ENCODE assay signal across 27 cellular contexts in the genomic region with DNA sequence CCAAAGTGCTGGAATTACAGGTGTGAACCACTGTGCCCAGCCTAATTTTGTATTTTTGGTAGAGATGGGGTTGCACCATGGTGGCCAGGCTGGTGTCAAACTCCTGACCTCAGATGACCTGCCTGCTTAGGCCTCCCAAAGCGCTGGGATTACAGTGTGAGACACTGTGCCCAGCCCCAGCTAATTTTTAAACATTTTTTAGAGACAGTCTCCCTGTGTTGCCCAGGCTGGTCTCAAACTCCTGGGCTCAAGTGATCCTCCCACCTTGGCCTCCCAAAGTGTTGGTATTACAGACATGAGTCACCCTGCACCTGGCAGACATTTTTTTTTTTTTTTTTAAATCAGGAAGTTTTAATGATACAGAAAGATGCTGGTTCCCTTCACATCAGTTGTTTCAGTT. TPM values are rescaled to one million over a fixed set of nuclear protein-coding genes. Genes with fewer than 3 reads are reported as not detected.
A peak's percentile ranks its signal among the peaks of the same experiment; 100 is the strongest.
DNase-seq lines count a peak whose midpoint lies in the region; ATAC-seq, FAIRE-seq and TF ChIP-seq lines count a peak whose summit lies in the region.
"Had no signal": no experiment of that assay in that cellular context is flagged by ENCODE, and none has a peak within 500 bp of the region (broad histone marks: within the 10 kb centered on the region; RNA-seq: fewer than 3 reads in every experiment).

No MANE protein-coding gene starts in this region.

- CTCF ChIA-PET in HCT116 (lab: Charles Lee) (no interaction called here), activated B cell treated with CpG ODN at 0.5 μM for 24 hours (lab: Charles Lee) (no interaction called here)

- RAD21 ChIA-PET in HCT116 (lab: Charles Lee; ENCODE audit: low non-redundant PET in 1 of 2, low total read pairs in 2 of 2, uncharacterized antibody in 2 of 2, unreplicated experiment in 2 of 2), result no interaction called here

- H3K9me3 ChIP-seq in DND-41 (ENCODE audit: insufficient read depth, low read length, severe bottlenecking), result no peaks in the 10 kb centered on the region
- H3K9me3 ChIP-seq in HCT116 (ENCODE audit: control insufficient read depth in 1 of 2, insufficient read depth in 1 of 2, low read depth in 1 of 2, low read length in 2 of 2), result no peaks in the 10 kb centered on the region
- H3K9me3 ChIP-seq in psoas muscle, result no peaks in the 10 kb centered on the region
- H3K9me3 ChIP-seq in Peyer's patch, result no peaks in the 10 kb centered on the region
- H3K9me3 ChIP-seq in small intestine (ENCODE audit: control insufficient read depth, low read depth), result no peaks in the 10 kb centered on the region
- H3K9me3 ChIP-seq: HAP-1, heart right ventricle, spleen, thoracic aorta had no signal

- H3K4me3 Mint-ChIP-seq in activated B cell treated with CpG ODN at 0.5 μM for 24 hours, result no peak overlapping the region
- H3K4me3 Mint-ChIP-seq: activated naive CD4-positive, alpha-beta T cell treated with anti-CD3 and anti-CD28 coated beads, Interleukin-2, amount 50 U/mL, for 24 hours; activated T-helper 17 cell treated with anti-CD3 and anti-CD28 coated beads, Interleukin-2, amount 50 U/mL, for 72 hours; CD4-positive, alpha-beta memory T cell had no signal

- no TSS peak for BruUV-seq in HCT116 (replicated peaks; lab: Mats Ljungman, UMichigan)

- H3K4me1 ChIP-seq in DND-41 (ENCODE audit: insufficient read depth, low read length) (no peaks in the 10 kb centered on the region), HCT116 (ENCODE audit: control insufficient read depth in 1 of 2, insufficient read depth in 2 of 2, low read length in 2 of 2) (peaks cover 4 to 13% of the 10 kb centered on the region in 2 experiments; a peak in 3 of 4 replicates), psoas muscle (peaks cover 14% of the 10 kb centered on the region), Peyer's patch (no peaks in the 10 kb centered on the region), small intestine (ENCODE audit: control insufficient read depth in 2 of 2, insufficient read depth in 1 of 2, low read depth in 1 of 2, low read length in 1 of 2) (no peaks in the 10 kb centered on the region)
- H3K4me1 ChIP-seq: HAP-1 had no signal

- peak overlapping the region; percentile 18 for H3K27ac Mint-ChIP-seq in activated B cell treated with CpG ODN at 0.5 μM for 24 hours
- H3K27ac Mint-ChIP-seq: activated naive CD4-positive, alpha-beta T cell treated with anti-CD3 and anti-CD28 coated beads, Interleukin-2, amount 50 U/mL, for 24 hours; activated T-helper 17 cell treated with anti-CD3 and anti-CD28 coated beads, Interleukin-2, amount 50 U/mL, for 72 hours; CD4-positive, alpha-beta memory T cell had no signal

- no peak overlapping the region for H2AFZ ChIP-seq in DND-41 (ENCODE audit: low read depth, low read length)
- H2AFZ ChIP-seq in HCT116 (ENCODE audit: low read depth, low read length, poor library complexity, severe bottlenecking), result no peak overlapping the region

- H3K36me3 ChIP-seq in DND-41 (ENCODE audit: insufficient read depth, low read length), result peaks cover 89% of the 10 kb centered on the region
- peaks cover 8 to 22% of the 10 kb centered on the region in 2 experiments for H3K36me3 ChIP-seq in HCT116 (ENCODE audit: control insufficient read depth in 1 of 2, insufficient read depth in 2 of 2, low read length in 2 of 2)
- H3K36me3 ChIP-seq in psoas muscle (ENCODE audit: insufficient read depth in 1 of 2, low read depth in 1 of 2), result peaks cover 0 to 67% of the 10 kb centered on the region in 2 donors
- peaks cover 0 to 83% (median 0%) of the 10 kb centered on the region in 3 donors for H3K36me3 ChIP-seq in Peyer's patch
- peaks cover 2 to 6% of the 10 kb centered on the region in 2 donors for H3K36me3 ChIP-seq in small intestine (ENCODE audit: control insufficient read depth in 2 of 2, insufficient read depth in 2 of 2, low read length in 2 of 2)

- no peaks in the 10 kb centered on the region for H3K9me3 Mint-ChIP-seq in activated B cell treated with CpG ODN at 0.5 μM for 24 hours
- H3K9me3 Mint-ChIP-seq: activated naive CD4-positive, alpha-beta T cell treated with anti-CD3 and anti-CD28 coated beads, Interleukin-2, amount 50 U/mL, for 24 hours; activated T-helper 17 cell treated with anti-CD3 and anti-CD28 coated beads, Interleukin-2, amount 50 U/mL, for 72 hours; CD4-positive, alpha-beta memory T cell had no signal

- H3K27ac ChIP-seq in DND-41 (ENCODE audit: low read length), result peak overlapping the region; percentile 35; the same call in 1 of the 2 replicates
- H3K27ac ChIP-seq in HCT116 (ENCODE audit: low read depth, low read length), result no peak overlapping the region
- H3K27ac ChIP-seq in psoas muscle, result peak overlapping the region; percentile 83
- no peak overlapping the region for H3K27ac ChIP-seq in Peyer's patch
- peak overlapping the region in 1 of 2 donors; percentile 65 for H3K27ac ChIP-seq in small intestine (ENCODE audit: low read depth in 1 of 2, low read length in 1 of 2)
- H3K27ac ChIP-seq: thoracic aorta had no signal

- no peaks in the 10 kb centered on the region for H3K27me3 Mint-ChIP-seq in activated B cell treated with CpG ODN at 0.5 μM for 24 hours
- H3K27me3 Mint-ChIP-seq: activated naive CD4-positive, alpha-beta T cell treated with anti-CD3 and anti-CD28 coated beads, Interleukin-2, amount 50 U/mL, for 24 hours; activated T-helper 17 cell treated with anti-CD3 and anti-CD28 coated beads, Interleukin-2, amount 50 U/mL, for 72 hours; CD4-positive, alpha-beta memory T cell had no signal

- H3K4me2 ChIP-seq in DND-41 (ENCODE audit: insufficient read depth, low read length), result no peak overlapping the region
- no peak overlapping the region for H3K4me2 ChIP-seq in HCT116 (ENCODE audit: low read length)

- ATAC-seq in DND-41 (ENCODE audit: insufficient read depth, low read depth) (no peak), HCT116 (peak; percentile 41; the same call in 1 of the 2 replicates), activated B cell treated with CpG ODN at 0.5 μM for 24 hours (ENCODE audit: low read depth) (no peak), psoas muscle (peak in 1 of 4 donors; percentile 2), HG02623 (IDR thresholded peaks at IDR 0.05; ENCODE audit: unreplicated experiment) (no peak)
- ATAC-seq: activated T-helper 17 cell treated with anti-CD3 and anti-CD28 coated beads, Interleukin-2, amount 50 U/mL, for 72 hours; left cardiac atrium had no signal

- no peak for FAIRE-seq in small intestine (lab: Jason Lieb, UNC)
- FAIRE-seq: bronchial epithelial cell, colon had no signal

- H3K4me3 ChIP-seq in DND-41 (ENCODE audit: low read depth in 1 of 2, low read length in 2 of 2), result no peak overlapping the region
- H3K4me3 ChIP-seq in HCT116 (replicated peaks in 1 of 2; ENCODE audit: low read depth in 1 of 2, low read length in 2 of 2), result no peak overlapping the region
- H3K4me3 ChIP-seq in psoas muscle, result no peak overlapping the region
- H3K4me3 ChIP-seq in Peyer's patch, result no peak overlapping the region
- H3K4me3 ChIP-seq in small intestine (ENCODE audit: low read depth in 1 of 2, low read length in 2 of 2), result no peak overlapping the region
- H3K4me3 ChIP-seq: HAP-1, heart right ventricle, spleen, thoracic aorta had no signal

- H3K9me2 ChIP-seq in HCT116 (ENCODE audit: insufficient read depth), result no peaks in the 10 kb centered on the region

- H3K79me2 ChIP-seq in DND-41 (ENCODE audit: insufficient read depth, low read length), result peaks cover 42% of the 10 kb centered on the region
- no peaks in the 10 kb centered on the region for H3K79me2 ChIP-seq in HCT116 (ENCODE audit: insufficient read depth, low read length)

- TF ChIP-seq RAD21 in HCT116 (IDR thresholded peaks at IDR 0.05; ENCODE audit: low read depth), result no peak

- TF ChIP-seq CTCF in DND-41 (IDR thresholded peaks at IDR 0.05; ENCODE audit: borderline replicate concordance, extremely low read depth, low read length, poor library complexity, severe bottlenecking) (no peak), HCT116 (IDR thresholded peaks at IDR 0.05 in 2 of 3, conservative IDR thresholded peaks at IDR 0.05 in 1 of 3; ENCODE audit: borderline replicate concordance in 1 of 3, insufficient read depth in 1 of 3, low read depth in 2 of 3, low read length in 2 of 3) (no peak), activated B cell treated with CpG ODN at 0.5 μM for 24 hours (IDR thresholded peaks at IDR 0.05) (no peak), psoas muscle (IDR thresholded peaks at IDR 0.05) (no peak), Peyer's patch (IDR thresholded peaks at IDR 0.05) (no peak)

- H3K36me3 Mint-ChIP-seq in activated B cell treated with CpG ODN at 0.5 μM for 24 hours (ENCODE audit: low read depth), result peaks cover 46% of the 10 kb centered on the region

- POLR2A ChIA-PET in HCT116 (lab: Charles Lee), result no interaction called here
- POLR2A ChIA-PET in activated B cell treated with CpG ODN at 0.5 μM for 24 hours (lab: Charles Lee), result interaction anchor here (0.7 kb wide), 1 partner anchor 39 kb away, joined by 4 read pairs; a partner anchor contains a TSS

- TF ChIP-seq POLR2A in HCT116 (IDR thresholded peaks at IDR 0.05; ENCODE audit: borderline replicate concordance, extremely low read depth, insufficient read depth, insufficient read length) (no peak), Peyer's patch (IDR thresholded peaks at IDR 0.05) (no peak)

- intact Hi-C loops in HCT116 (cut with micrococcal nuclease), result no loop called here
- intact Hi-C loops in activated B cell treated with CpG ODN at 0.5 μM for 24 hours (cut with micrococcal nuclease), result no loop called here
- intact Hi-C loops in psoas muscle (cut with DNase I), result loop anchor here in 1 of 2 donors (5.0 kb wide), 1 partner anchor 43 kb away; no protein-coding TSS in a partner anchor

- no peaks in the 10 kb centered on the region for H4K20me1 ChIP-seq in DND-41 (ENCODE audit: insufficient read depth, low read length)
- H4K20me1 ChIP-seq in HCT116 (ENCODE audit: insufficient read depth), result no peaks in the 10 kb centered on the region

- WGBS in psoas muscle, 3 donors, result 70 to 81% (median 78%) methylated on average over 1 of the region's 1 CpG
- WGBS in small intestine, 3 donors, result 98 to 100% (median 100%) methylated on average over 1 of the region's 1 CpG

- DNase-seq in DND-41 (no peak), HCT116 (ENCODE audit: low read depth, low spot score) (no peak), activated B cell treated with CpG ODN at 0.5 μM for 24 hours (no peak), psoas muscle (no peak), Peyer's patch (no peak), small intestine (no peak)
- DNase-seq: activated CD4-positive, alpha-beta T cell treated with anti-CD3 and anti-CD28 coated beads for 1 hour; CD4-positive, alpha-beta memory T cell; DMS153; effector memory CD4-positive, alpha-beta T cell; erythroblast; foreskin fibroblast; GDM1; heart right ventricle; left cardiac atrium; NCI-H1436; NCI-H774; spleen; stimulated activated CD4-positive, alpha-beta T cell treated with anti-CD3 and anti-CD28 coated beads, Interleukin-4, amount 100 ng/mL, for 1 hour; stimulated activated naive CD4-positive, alpha-beta T cell had no signal

- peaks cover 4% of the 10 kb centered on the region for H3K4me1 Mint-ChIP-seq in activated B cell treated with CpG ODN at 0.5 μM for 24 hours
- H3K4me1 Mint-ChIP-seq: activated T-helper 17 cell treated with anti-CD3 and anti-CD28 coated beads, Interleukin-2, amount 50 U/mL, for 72 hours had no signal

- H3K9ac ChIP-seq in DND-41 (ENCODE audit: low read depth, low read length) (no peak overlapping the region), HCT116 (ENCODE audit: low read length) (no peak overlapping the region)

- H3K27me3 ChIP-seq in DND-41 (ENCODE audit: insufficient read depth, low read length, poor library complexity) (no peaks in the 10 kb centered on the region), HCT116 (ENCODE audit: insufficient read depth, low read length) (no peaks in the 10 kb centered on the region), psoas muscle (ENCODE audit: insufficient read depth in 3 of 3, low read length in 2 of 3) (no peaks in the 10 kb centered on the region), Peyer's patch (no peaks in the 10 kb centered on the region), small intestine (ENCODE audit: control insufficient read depth in 2 of 2, insufficient read depth in 2 of 2, low read length in 2 of 2) (no peaks in the 10 kb centered on the region)
- H3K27me3 ChIP-seq: heart right ventricle, spleen had no signal

RNA-seq across cellular contexts. Expression of a gene that starts 15.5 kb away (rescaled TPM):
- 47.5 TPM for total RNA-seq in HCT116 (2021; ENCODE audit: unreplicated experiment)
- polyA plus RNA-seq in HCT116 (2012), result 28.2 and 32.2 TPM in 2 replicates
- total RNA-seq in activated B cell treated with CpG ODN at 0.5 μM for 24 hours, result 14.4 and 15.0 TPM in 2 replicates
- total RNA-seq in psoas muscle, result 10 to 100 TPM; 13.9 to 22.1 (median 20.1) TPM
- polyA plus RNA-seq in psoas muscle, result 10 to 100 TPM in 2 of 3 donors, 1 to 10 TPM in 1; 6.6 to 27.9 (median 12.9) TPM
- 10 to 100 TPM; 33.8 to 50.8 (median 45.7) TPM for total RNA-seq in Peyer's patch
- 10 to 100 TPM; 20.3 to 32.4 (median 29.2) TPM for polyA plus RNA-seq in small intestine

RNA-seq across cellular contexts. Expression of a gene that starts 38.8 kb away (rescaled TPM):
- total RNA-seq in HCT116 (2021; ENCODE audit: unreplicated experiment) (271 TPM), activated B cell treated with CpG ODN at 0.5 μM for 24 hours (109 and 114 TPM in 2 replicates), psoas muscle (100 to 1,000 TPM; 148 to 226 (median 190) TPM), Peyer's patch (100 to 1,000 TPM in 1 of 4 donors, 10 to 100 TPM in 3; 69.5 to 266 (median 89.5) TPM)
- polyA plus RNA-seq in HCT116 (2012), result 137 and 168 TPM in 2 replicates
- polyA plus RNA-seq in psoas muscle (100 to 1,000 TPM in 2 of 3 donors, 10 to 100 TPM in 1; 71.3 to 120 (median 108) TPM), small intestine (10 to 100 TPM; 41.8 to 63.6 (median 41.9) TPM)

RNA-seq across cellular contexts. Expression of a gene that starts 46.1 kb away (rescaled TPM):
- total RNA-seq in HCT116 (2021; ENCODE audit: unreplicated experiment), result 58.2 TPM
- polyA plus RNA-seq in HCT116 (2012), result 35.4 and 50.2 TPM in 2 replicates
- total RNA-seq in activated B cell treated with CpG ODN at 0.5 μM for 24 hours, result 18.4 and 21.7 TPM in 2 replicates
- total RNA-seq in psoas muscle, result 10 to 100 TPM; 37.1 to 48.9 (median 43.9) TPM
- polyA plus RNA-seq in psoas muscle, result 10 to 100 TPM; 49.0 to 67.2 (median 65.7) TPM
- 10 to 100 TPM; 22.8 to 35.5 (median 26.2) TPM for total RNA-seq in Peyer's patch
- 10 to 100 TPM; 54.3 to 63.7 (median 54.6) TPM for polyA plus RNA-seq in small intestine

RNA-seq across cellular contexts. Expression of a gene that starts 59.2 kb away (rescaled TPM):
- total RNA-seq in HCT116 (2021; ENCODE audit: unreplicated experiment), result 281 TPM
- polyA plus RNA-seq in HCT116 (2012), result 167 and 222 TPM in 2 replicates
- total RNA-seq in activated B cell treated with CpG ODN at 0.5 μM for 24 hours, result 62.8 and 63.7 TPM in 2 replicates
- total RNA-seq in psoas muscle, result 100 to 1,000 TPM; 186 to 212 (median 201) TPM
- 100 to 1,000 TPM; 182 to 331 (median 204) TPM for polyA plus RNA-seq in psoas muscle
- total RNA-seq in Peyer's patch, result 100 to 1,000 TPM in 2 of 4 donors, 10 to 100 TPM in 2; 76.2 to 138 (median 107) TPM
- 100 to 1,000 TPM; 134 to 222 (median 201) TPM for polyA plus RNA-seq in small intestine

Comparison
In these comparisons a context has a peak if more than half of its experiments do, and no peak if none do; other contexts are left out.
1. H3K27ac ChIP-seq: peak in DND-41 (single experiment) and psoas muscle (single experiment); none in HCT116 (single experiment) and Peyer's patch (0 of 4).